In the genomic region with DNA sequence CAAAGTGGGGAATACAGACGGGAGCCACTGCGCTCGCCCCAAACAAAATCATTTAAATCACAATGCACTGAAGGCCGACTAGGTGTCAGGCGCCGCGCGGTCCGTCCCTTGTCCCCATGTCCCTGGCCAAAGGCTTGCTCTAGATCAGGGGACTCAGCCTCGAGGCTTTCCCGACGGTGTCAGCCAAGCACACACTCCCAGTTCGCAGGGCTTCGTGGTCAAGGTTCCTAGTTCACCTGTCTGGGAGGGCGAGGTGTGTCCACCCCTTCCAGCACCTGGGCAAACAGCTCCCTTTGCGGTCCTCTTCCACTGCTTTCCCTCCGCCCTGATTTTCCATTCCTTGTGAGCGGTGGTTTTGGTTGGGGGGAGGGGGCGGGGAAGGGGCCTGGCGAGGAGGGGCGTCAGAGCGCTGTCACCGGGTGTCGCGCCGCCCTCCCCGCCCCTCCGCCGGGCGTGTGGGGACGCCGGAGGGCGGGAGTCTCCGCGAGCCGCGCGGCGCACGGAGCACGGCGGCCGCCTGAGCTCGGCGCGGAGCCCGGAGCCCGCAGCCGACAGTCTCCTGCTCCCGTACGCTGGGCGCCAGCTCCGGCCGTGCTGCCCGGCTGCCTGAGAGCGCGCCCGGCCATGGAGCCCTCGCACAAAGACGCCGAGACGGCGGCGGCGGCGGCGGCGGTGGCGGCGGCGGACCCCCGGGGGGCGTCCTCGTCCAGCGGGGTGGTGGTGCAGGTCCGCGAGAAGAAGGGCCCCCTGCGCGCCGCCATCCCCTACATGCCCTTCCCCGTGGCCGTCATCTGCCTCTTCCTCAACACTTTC, we compare ENCODE assay signal across 8 cellular contexts. TPM values are rescaled to one million over a fixed set of nuclear protein-coding genes. Genes with fewer than 3 reads are reported as not detected.
DNase-seq lines count a peak whose midpoint lies in the region; ATAC-seq and TF ChIP-seq lines count a peak whose summit lies in the region.

Gene STUM (plus strand): TSS at position 484 of the 813 bp plus-strand sequence. CDS start 141 bp downstream, at position 625.

- H3K4me3 ChIP-seq in OCI-LY1 (ENCODE audit: low read depth, low read length, poor library complexity, severe bottlenecking) = peak within 1 kb of the TSS; percentile 44
- H3K4me3 ChIP-seq in kidney epithelial cell (ENCODE audit: low read depth, low read length) = peak within 1 kb of the TSS; percentile 21

- no peaks in the 10 kb centered on the region; the same call in 1 of the 2 replicates for H3K27me3 ChIP-seq in OCI-LY1 (ENCODE audit: insufficient read depth, low read length)
- peaks cover 32% of the 10 kb centered on the region for H3K27me3 ChIP-seq in kidney epithelial cell (ENCODE audit: control insufficient read depth, insufficient read depth, low read length)

- H3K36me3 ChIP-seq in OCI-LY1 (ENCODE audit: insufficient read depth, low read length) = no peaks in the 10 kb centered on the region
- H3K36me3 ChIP-seq in kidney epithelial cell (ENCODE audit: control insufficient read depth, insufficient read depth, low read length) = no peaks in the 10 kb centered on the region

- BruUV-seq in MCF 10A (replicated peaks; lab: Mats Ljungman, UMichigan) = no TSS peak

- H4K20me1 ChIP-seq in OCI-LY1 (ENCODE audit: insufficient read depth, low read length) = no peaks in the 10 kb centered on the region

- H3K27ac Mint-ChIP-seq in MCF 10A (ENCODE audit: low read depth, unreplicated experiment) = no peak within 1 kb of the TSS
- H3K27ac Mint-ChIP-seq in stimulated activated effector memory CD8-positive, alpha-beta T cell treated with anti-CD3 and anti-CD28 coated beads, Interleukin-12 subunit alpha, Interleukin-12 subunit beta, amount 100 ng/mL, for 72 hours = no peak within 1 kb of the TSS

- peak within 1 kb of the TSS; percentile 28 for H3K4me3 Mint-ChIP-seq in MCF 10A (ENCODE audit: unreplicated experiment)
- H3K4me3 Mint-ChIP-seq in stimulated activated effector memory CD8-positive, alpha-beta T cell treated with anti-CD3 and anti-CD28 coated beads, Interleukin-12 subunit alpha, Interleukin-12 subunit beta, amount 100 ng/mL, for 72 hours = peak within 1 kb of the TSS; percentile 65

- no peaks in the 10 kb centered on the region for H3K9me3 Mint-ChIP-seq in MCF 10A (ENCODE audit: unreplicated experiment)
- H3K9me3 Mint-ChIP-seq in stimulated activated effector memory CD8-positive, alpha-beta T cell treated with anti-CD3 and anti-CD28 coated beads, Interleukin-12 subunit alpha, Interleukin-12 subunit beta, amount 100 ng/mL, for 72 hours = no peaks in the 10 kb centered on the region

- peaks cover 14% of the 10 kb centered on the region for H3K4me1 Mint-ChIP-seq in MCF 10A (ENCODE audit: insufficient read depth, unreplicated experiment)
- H3K4me1 Mint-ChIP-seq in stimulated activated effector memory CD8-positive, alpha-beta T cell treated with anti-CD3 and anti-CD28 coated beads, Interleukin-12 subunit alpha, Interleukin-12 subunit beta, amount 100 ng/mL, for 72 hours = peaks cover 14% of the 10 kb centered on the region

- POLR2A ChIA-PET in MCF 10A (lab: Yijun Ruan, JAX) = interaction anchor here (0.5 to 2.1 kb wide), 13 partner anchors 8 to 278 kb away, joined by 3 to 17 read pairs (median 4); partner anchors contain the start of gene PARP1

- H3K79me2 ChIP-seq in OCI-LY1 (ENCODE audit: insufficient read depth, low read length) = no peaks in the 10 kb centered on the region

- H2AFZ ChIP-seq in OCI-LY1 (ENCODE audit: low read length) = no peak within 1 kb of the TSS

- no peak for DNase-seq in activated CD4-positive, CD25-positive, alpha-beta regulatory T cell treated with anti-CD3 and anti-CD28 coated beads, Interleukin-2, amount 50 U/mL, for 72 hours
- DNase-seq in MCF 10A (ENCODE audit: unreplicated experiment) (no peak), kidney epithelial cell (ENCODE audit: low read depth) (no peak), NCI-H2029 (lab: John Stamatoyannopoulos, UW) (no peak)
- peak in 1 of 2 donors; percentile 56 for DNase-seq in stimulated activated effector memory CD8-positive, alpha-beta T cell treated with anti-CD3 and anti-CD28 coated beads, Interleukin-12 subunit alpha, Interleukin-12 subunit beta, amount 100 ng/mL, for 72 hours (ENCODE audit: low spot score in 2 of 2)

- H3F3A ChIP-seq in OCI-LY1 (ENCODE audit: insufficient read depth, low read length) = no peaks in the 10 kb centered on the region

- peak; percentile 39 to 60 for ATAC-seq in activated CD4-positive, CD25-positive, alpha-beta regulatory T cell treated with anti-CD3 and anti-CD28 coated beads, Interleukin-2, amount 50 U/mL, for 24 hours
- ATAC-seq in stimulated activated effector memory CD8-positive, alpha-beta T cell treated with anti-CD3 and anti-CD28 coated beads, Interleukin-12 subunit alpha, Interleukin-12 subunit beta, amount 100 ng/mL, for 72 hours = peak; percentile 66
- no peak for ATAC-seq in GM21528 (IDR thresholded peaks at IDR 0.05; ENCODE audit: low FRiP score, unreplicated experiment)

- TF ChIP-seq CTCF in OCI-LY1 (IDR thresholded peaks at IDR 0.05; ENCODE audit: low read length) = no peak
- TF ChIP-seq CTCF in MCF 10A (IDR thresholded peaks at IDR 0.05; ENCODE audit: unreplicated experiment) = no peak
- TF ChIP-seq CTCF in kidney epithelial cell (IDR thresholded peaks at IDR 0.05; ENCODE audit: insufficient read depth, low read length, poor library complexity, severe bottlenecking) = no peak

- H3K9ac ChIP-seq in OCI-LY1 (ENCODE audit: low read length) = no peak within 1 kb of the TSS

- CTCF ChIA-PET in MCF 10A (lab: Yijun Ruan, JAX) = interaction anchor here (0.5 to 4.0 kb wide), 43 partner anchors 7 to 1523 kb away, joined by 3 to 38 read pairs (median 4); partner anchors contain the start of gene COQ8A

- H3K9me2 ChIP-seq in OCI-LY1 (ENCODE audit: low read depth, low read length) = no peaks in the 10 kb centered on the region

- peak within 1 kb of the TSS; percentile 61 for H3K4me2 ChIP-seq in OCI-LY1 (ENCODE audit: low read length)

- H3K9me3 ChIP-seq in OCI-LY1 (ENCODE audit: low read length) = no peaks in the 10 kb centered on the region

- peaks cover 58% of the 10 kb centered on the region for H3K27me3 Mint-ChIP-seq in MCF 10A (ENCODE audit: insufficient read depth, unreplicated experiment)

- H3K27ac ChIP-seq in OCI-LY1 (ENCODE audit: low read depth, low read length, poor library complexity, severe bottlenecking) = no peak within 1 kb of the TSS

- H3K4me1 ChIP-seq in OCI-LY1 (ENCODE audit: insufficient read depth, low read length, severe bottlenecking) = peaks cover 16% of the 10 kb centered on the region

- H3K36me3 Mint-ChIP-seq in MCF 10A (ENCODE audit: insufficient read depth, unreplicated experiment) = no peaks in the 10 kb centered on the region
- H3K36me3 Mint-ChIP-seq in stimulated activated effector memory CD8-positive, alpha-beta T cell treated with anti-CD3 and anti-CD28 coated beads, Interleukin-12 subunit alpha, Interleukin-12 subunit beta, amount 100 ng/mL, for 72 hours = no peaks in the 10 kb centered on the region

- intact Hi-C loops in MCF 10A (cut with micrococcal nuclease) = loop anchor here (5.0 kb wide), 2 partner anchors 229 to 769 kb away; partner anchors contain the start of gene CDC42BPA

RNA-seq across cellular contexts. Expression of gene STUM, which starts in this region (rescaled TPM):
- total RNA-seq in MCF 10A (2022) (0.37 and 0.56 TPM in 2 replicates), kidney epithelial cell (0.04 TPM in 1 of 2 replicates, not detected in the other)
